In genomic region chr2:237669628-237670351, GRCh38 we compare ENCODE assay signal across 8 cellular contexts. TPM values are rescaled to one million over a fixed set of nuclear protein-coding genes. Genes with fewer than 3 reads are reported as not detected.
A peak's percentile ranks its signal among the peaks of the same experiment; 100 is the strongest.
DNase-seq lines count a peak whose midpoint lies in the region; ATAC-seq, FAIRE-seq and TF ChIP-seq lines count a peak whose summit lies in the region.

No MANE protein-coding gene starts in this region.

- H3K27ac ChIP-seq in OCI-LY1 (ENCODE audit: low read depth, low read length, poor library complexity, severe bottlenecking) (peak overlapping the region; percentile 98), skin epidermis (peak overlapping the region in 11 of 21 experiments; percentile 25 to 83 (median 60))

- ATAC-seq in HG03095 (IDR thresholded peaks at IDR 0.05; ENCODE audit: unreplicated experiment), result peak; percentile 68
- no peak for ATAC-seq in HG03457 (IDR thresholded peaks at IDR 0.05; ENCODE audit: unreplicated experiment)
- no peak for ATAC-seq in HG03521 (IDR thresholded peaks at IDR 0.05; ENCODE audit: unreplicated experiment)

- H3F3A ChIP-seq in OCI-LY1 (ENCODE audit: insufficient read depth, low read length), result no peaks in the 10 kb centered on the region

- H3K9me2 ChIP-seq in OCI-LY1 (ENCODE audit: low read depth, low read length), result no peaks in the 10 kb centered on the region

- no peaks in the 10 kb centered on the region for H3K9me3 Mint-ChIP-seq in activated T-helper 1 cell treated with anti-CD3 and anti-CD28 coated beads, Interleukin-12 subunit alpha, Interleukin-12 subunit beta, Interleukin-2, Interleukin-4 antibody, amounts not matched to agents 30 ng/mL and 10 ng/mL and 1 ng/mL, durations not matched to agents 14 hours and 24 hours and 36 hours

- H3K4me3 Mint-ChIP-seq in activated T-helper 1 cell treated with anti-CD3 and anti-CD28 coated beads, Interleukin-12 subunit alpha, Interleukin-12 subunit beta, Interleukin-2, Interleukin-4 antibody, amounts not matched to agents 30 ng/mL and 10 ng/mL and 1 ng/mL, durations not matched to agents 14 hours and 24 hours and 36 hours, result no peak overlapping the region

- H3K27ac Mint-ChIP-seq in activated T-helper 1 cell treated with anti-CD3 and anti-CD28 coated beads, Interleukin-12 subunit alpha, Interleukin-12 subunit beta, Interleukin-2, Interleukin-4 antibody, amounts not matched to agents 30 ng/mL and 10 ng/mL and 1 ng/mL, durations not matched to agents 14 hours and 24 hours and 36 hours, result no peak overlapping the region

- DNase-seq in GM12892 (ENCODE audit: insufficient read length) (no peak), glomerular visceral epithelial cell (ENCODE audit: extremely low spot score) (peak; percentile 96)
- no peak for DNase-seq in activated T-helper 1 cell treated with anti-CD3 and anti-CD28 coated beads, Interleukin-12 subunit alpha, Interleukin-12 subunit beta, Interleukin-2, Interleukin-4 antibody, amounts not matched to agents 30 ng/mL and 10 ng/mL and 1 ng/mL, durations not matched to agents 14 hours and 24 hours and 36 hours (ENCODE audit: low spot score)

- peaks cover 99% of the 10 kb centered on the region for H3K4me1 ChIP-seq in OCI-LY1 (ENCODE audit: insufficient read depth, low read length, severe bottlenecking)

- FAIRE-seq in GM12892 (lab: Jason Lieb, UNC), result peak; percentile 78

- H3K36me3 Mint-ChIP-seq in activated T-helper 1 cell treated with anti-CD3 and anti-CD28 coated beads, Interleukin-12 subunit alpha, Interleukin-12 subunit beta, Interleukin-2, Interleukin-4 antibody, amounts not matched to agents 30 ng/mL and 10 ng/mL and 1 ng/mL, durations not matched to agents 14 hours and 24 hours and 36 hours (ENCODE audit: low read depth), result no peaks in the 10 kb centered on the region

- H3K9me3 ChIP-seq in OCI-LY1 (ENCODE audit: low read length), result no peaks in the 10 kb centered on the region

- H3K27me3 ChIP-seq in OCI-LY1 (ENCODE audit: insufficient read depth, low read length), result no peaks in the 10 kb centered on the region

- H2AFZ ChIP-seq in OCI-LY1 (ENCODE audit: low read length), result no peak overlapping the region

- peak overlapping the region; percentile 46; the same call in 1 of the 2 replicates for H3K9ac ChIP-seq in OCI-LY1 (ENCODE audit: low read length)

- no peaks in the 10 kb centered on the region for H4K20me1 ChIP-seq in OCI-LY1 (ENCODE audit: insufficient read depth, low read length)

- intact Hi-C loops in activated T-helper 1 cell treated with anti-CD3 and anti-CD28 coated beads, Interleukin-12 subunit alpha, Interleukin-12 subunit beta, Interleukin-2, Interleukin-4 antibody, amounts not matched to agents 30 ng/mL and 10 ng/mL and 1 ng/mL, durations not matched to agents 14 hours and 24 hours and 36 hours (cut with micrococcal nuclease), result loop anchor here (5.0 to 10.0 kb wide), 3 partner anchors 87 to 535 kb away; partner anchors contain the start of gene ILKAP

- no peaks in the 10 kb centered on the region for H3K79me2 ChIP-seq in OCI-LY1 (ENCODE audit: insufficient read depth, low read length)

- peak overlapping the region; percentile 92 for H3K4me2 ChIP-seq in OCI-LY1 (ENCODE audit: low read length)

- no peak for TF ChIP-seq POLR2A in GM12892 (IDR thresholded peaks at IDR 0.05; ENCODE audit: low read depth, low read length)

- peaks cover 30% of the 10 kb centered on the region for H3K4me1 Mint-ChIP-seq in activated T-helper 1 cell treated with anti-CD3 and anti-CD28 coated beads, Interleukin-12 subunit alpha, Interleukin-12 subunit beta, Interleukin-2, Interleukin-4 antibody, amounts not matched to agents 30 ng/mL and 10 ng/mL and 1 ng/mL, durations not matched to agents 14 hours and 24 hours and 36 hours (ENCODE audit: low read depth)

- no peak for TF ChIP-seq CTCF in OCI-LY1 (IDR thresholded peaks at IDR 0.05; ENCODE audit: low read length)

- peak overlapping the region; percentile 22 for H3K4me3 ChIP-seq in OCI-LY1 (ENCODE audit: low read depth, low read length, poor library complexity, severe bottlenecking)
- no peak overlapping the region for H3K4me3 ChIP-seq in skin epidermis

- peaks cover 23% of the 10 kb centered on the region for H3K27me3 Mint-ChIP-seq in activated T-helper 1 cell treated with anti-CD3 and anti-CD28 coated beads, Interleukin-12 subunit alpha, Interleukin-12 subunit beta, Interleukin-2, Interleukin-4 antibody, amounts not matched to agents 30 ng/mL and 10 ng/mL and 1 ng/mL, durations not matched to agents 14 hours and 24 hours and 36 hours (ENCODE audit: insufficient read depth)

- no peaks in the 10 kb centered on the region for H3K36me3 ChIP-seq in OCI-LY1 (ENCODE audit: insufficient read depth, low read length)

RNA-seq across cellular contexts. Expression of gene LRRFIP1, which starts 42.4 kb away (rescaled TPM):
- 80.1 TPM for polyA plus RNA-seq in GM12892 (2012; ENCODE audit: missing spikeins)
- 212 and 226 TPM in 2 replicates for total RNA-seq in activated T-helper 1 cell treated with anti-CD3 and anti-CD28 coated beads, Interleukin-12 subunit alpha, Interleukin-12 subunit beta, Interleukin-2, Interleukin-4 antibody, amounts not matched to agents 30 ng/mL and 10 ng/mL and 1 ng/mL, durations not matched to agents 14 hours and 24 hours and 36 hours
